Comparison of ENCODE assay signal across 16 cellular contexts in the genomic region with DNA sequence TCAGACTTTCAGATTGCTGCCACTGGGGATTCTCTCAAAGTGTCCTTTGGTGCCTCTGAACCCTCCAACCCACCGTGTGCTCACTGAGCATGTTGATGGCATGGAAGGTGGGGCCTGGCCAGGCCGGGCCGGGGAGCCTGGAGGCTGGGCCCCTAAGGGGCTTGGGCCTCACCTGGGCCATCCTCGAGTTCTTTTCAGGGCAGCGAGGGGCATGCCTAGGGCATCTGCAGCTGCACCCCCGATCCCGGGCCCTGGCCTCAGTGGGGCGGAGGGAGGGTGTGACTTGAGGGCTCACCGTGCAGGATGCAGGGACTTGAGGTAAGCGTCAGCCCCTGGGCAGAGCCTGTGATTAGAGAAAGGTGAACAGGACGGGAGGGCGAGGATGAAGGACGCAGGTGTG. TPM values are rescaled to one million over a fixed set of nuclear protein-coding genes. Genes with fewer than 3 reads are reported as not detected.
DNase-seq lines count a peak whose midpoint lies in the region; ATAC-seq and TF ChIP-seq lines count a peak whose summit lies in the region.
"Had no signal": no experiment of that assay in that cellular context is flagged by ENCODE, and none has a peak within 500 bp of the region (broad histone marks: within the 10 kb centered on the region; RNA-seq: fewer than 3 reads in every experiment).

No MANE protein-coding gene starts in this region.

- no TSS peak for BruUV-seq in Caco-2 (replicated peaks; lab: Mats Ljungman, UMichigan)

- H2BK5ac ChIP-seq in trophoblast cell (ENCODE audit: low read depth, low read length, poor library complexity): peak overlapping the region; percentile 11

- H3K23ac ChIP-seq in trophoblast cell (ENCODE audit: low read length): no peak overlapping the region

- peaks cover 0 to 14% (median 0%) of the 10 kb centered on the region in 11 experiments; a peak in 3 of 22 replicates for H3K36me3 ChIP-seq in BLaER1 treated with 17β-estradiol and CSF1 and Interleukin-3, amounts not matched to agents 10 nM and 100 nM
- H3K36me3 ChIP-seq in Caco-2 (ENCODE audit: control insufficient read depth, insufficient read depth, low read length) (no peaks in the 10 kb centered on the region), esophagus squamous epithelium (no peaks in the 10 kb centered on the region), trophoblast cell (ENCODE audit: control insufficient read depth in 1 of 2, insufficient read depth in 2 of 2, low read length in 2 of 2) (no peaks in the 10 kb centered on the region)

- peaks cover 8 to 26% (median 21%) of the 10 kb centered on the region in 11 experiments; a peak in 20 of 22 replicates for H3K27me3 ChIP-seq in BLaER1 treated with 17β-estradiol and CSF1 and Interleukin-3, amounts not matched to agents 10 nM and 100 nM
- no peaks in the 10 kb centered on the region for H3K27me3 ChIP-seq in Caco-2 (replicated peaks; ENCODE audit: control insufficient read depth, insufficient read depth, low read length)
- H3K27me3 ChIP-seq in esophagus squamous epithelium: no peaks in the 10 kb centered on the region
- H3K27me3 ChIP-seq in trophoblast cell (ENCODE audit: insufficient read depth, low read length): no peaks in the 10 kb centered on the region

- no peak for TF ChIP-seq CTCF in Caco-2 (IDR thresholded peaks at IDR 0.05; ENCODE audit: insufficient read depth in 1 of 2, low read depth in 1 of 2, low read length in 1 of 2, severe bottlenecking in 1 of 2, unreplicated experiment in 1 of 2)
- TF ChIP-seq CTCF in esophagus squamous epithelium (IDR thresholded peaks at IDR 0.05): no peak

- 89% methylated on average over 4 of the region's 13 CpGs; no CpG with 5 or more reads in 1 of the 2 donors for WGBS in esophagus squamous epithelium, 2 donors
- no CpG with 5 or more reads among the region's 13 CpGs for WGBS in trophoblast cell (ENCODE audit: extremely low coverage, insufficient coverage, insufficient read length)

- no peaks in the 10 kb centered on the region for H3K27me3 Mint-ChIP-seq in Caco-2 (ENCODE audit: insufficient read depth, unreplicated experiment)
- H3K27me3 Mint-ChIP-seq: CD8-positive, alpha-beta memory T cell had no signal

- peak overlapping the region in 1 of 10 experiments; percentile 93; a peak in 1 of 20 replicates for H3K4me3 ChIP-seq in BLaER1 treated with 17β-estradiol and CSF1 and Interleukin-3, amounts not matched to agents 10 nM and 100 nM
- H3K4me3 ChIP-seq in Caco-2 (ENCODE audit: low read depth, low read length) (no peak overlapping the region), esophagus squamous epithelium (no peak overlapping the region), trophoblast cell (ENCODE audit: low read depth, low read length) (no peak overlapping the region)
- H3K4me3 ChIP-seq: K562 had no signal

- H4K12ac ChIP-seq in trophoblast cell (ENCODE audit: low read depth, low read length): no peak overlapping the region

- TF ChIP-seq POLR2A in esophagus squamous epithelium (IDR thresholded peaks at IDR 0.05): no peak

- H2AFZ ChIP-seq in trophoblast cell (ENCODE audit: insufficient read depth, low read length, poor library complexity): no peak overlapping the region

- H3K4me3 Mint-ChIP-seq in Caco-2 (ENCODE audit: unreplicated experiment): no peak overlapping the region

- peak overlapping the region; percentile 91 for H4K91ac ChIP-seq in trophoblast cell (ENCODE audit: low read depth, low read length)

- H3K27ac Mint-ChIP-seq in Caco-2 (ENCODE audit: unreplicated experiment): peak overlapping the region; percentile 15

- CTCF ChIA-PET in Caco-2 (lab: Charles Lee): interaction anchor here (1.2 kb wide), 1 partner anchor 10 kb away, joined by 3 read pairs; no protein-coding TSS in a partner anchor

- H4K8ac ChIP-seq in trophoblast cell (ENCODE audit: low read depth, low read length): peak overlapping the region; percentile 23

- POLR2A ChIA-PET in Caco-2 (lab: Charles Lee): no interaction called here

- peak overlapping the region; percentile 24 for H3K18ac ChIP-seq in trophoblast cell (ENCODE audit: low read length)

- H4K20me1 ChIP-seq in BLaER1 treated with 17β-estradiol and CSF1 and Interleukin-3, amounts not matched to agents 10 nM and 100 nM: peaks cover 5 to 20% (median 12%) of the 10 kb centered on the region in 11 experiments; a peak in 20 of 22 replicates

- DNase-seq in Caco-2 (no peak), esophagus squamous epithelium (lab: John Stamatoyannopoulos, UW) (no peak), trophoblast cell (no peak), hepatic stellate cell (ENCODE audit: low spot score) (no peak), left lobe of liver (ENCODE audit: low spot score) (no peak)
- DNase-seq: CD8-positive, alpha-beta memory T cell; DND-41; NCI-H1417; NCI-H187 treated with DMSO at 0.1 percent for 48 hours; NCI-H446; NK-92 treated with Interleukin-12 subunit alpha and Interleukin-12 subunit beta, amount 100 ng/mL, for 24 hours; OCI-M1 had no signal

- H2AK5ac ChIP-seq in trophoblast cell (ENCODE audit: low read length): peak overlapping the region; percentile 42

- H3K4ac ChIP-seq in trophoblast cell (ENCODE audit: low read depth, low read length): peak overlapping the region; percentile 62

- peaks cover 15% of the 10 kb centered on the region for H3K79me2 ChIP-seq in trophoblast cell (ENCODE audit: control insufficient read depth, insufficient read depth, low read length, poor library complexity)

- H3K9me3 ChIP-seq in BLaER1 treated with 17β-estradiol and CSF1 and Interleukin-3, amounts not matched to agents 10 nM and 100 nM (replicated peaks in 1 of 11): no peaks in the 10 kb centered on the region
- H3K9me3 ChIP-seq in Caco-2: no peaks in the 10 kb centered on the region; the same call in 1 of the 2 replicates
- H3K9me3 ChIP-seq in esophagus squamous epithelium: no peaks in the 10 kb centered on the region
- H3K9me3 ChIP-seq in trophoblast cell (ENCODE audit: insufficient read depth, low read depth, low read length): no peaks in the 10 kb centered on the region

- peaks cover 70 to 100% (median 99%) of the 10 kb centered on the region in 10 experiments for H3K4me1 ChIP-seq in BLaER1 treated with 17β-estradiol and CSF1 and Interleukin-3, amounts not matched to agents 10 nM and 100 nM
- H3K4me1 ChIP-seq in Caco-2 (peaks cover 55% of the 10 kb centered on the region), esophagus squamous epithelium (peaks cover 51 to 100% (median 71%) of the 10 kb centered on the region in 3 donors), trophoblast cell (ENCODE audit: control insufficient read depth in 1 of 2, insufficient read depth in 2 of 2, low read length in 2 of 2) (peaks cover 53 to 62% of the 10 kb centered on the region in 2 experiments)

- peak overlapping the region; percentile 86 to 100 (median 99) for H3K4me2 ChIP-seq in BLaER1 treated with 17β-estradiol and CSF1 and Interleukin-3, amounts not matched to agents 10 nM and 100 nM
- no peak overlapping the region for H3K4me2 ChIP-seq in trophoblast cell (ENCODE audit: low read length)

- peak overlapping the region; percentile 35 for H3K14ac ChIP-seq in trophoblast cell (ENCODE audit: low read length)

- intact Hi-C loops in Caco-2 (cut with micrococcal nuclease; ENCODE audit: unreplicated experiment) (no loop called here), esophagus squamous epithelium (cut with DNase I) (no loop called here)

- H2BK12ac ChIP-seq in trophoblast cell (ENCODE audit: low read length): peak overlapping the region; percentile 58

- H3K36me3 Mint-ChIP-seq in Caco-2 (ENCODE audit: insufficient read depth, unreplicated experiment): peaks cover 4% of the 10 kb centered on the region

- H2BK120ac ChIP-seq in trophoblast cell (ENCODE audit: insufficient read depth, low read length, poor library complexity): peak overlapping the region; percentile 50

- no peaks in the 10 kb centered on the region for H3K9me3 Mint-ChIP-seq in Caco-2 (ENCODE audit: unreplicated experiment)
- H3K9me3 Mint-ChIP-seq: CD8-positive, alpha-beta memory T cell had no signal

- H3K27ac ChIP-seq in BLaER1 treated with 17β-estradiol and CSF1 and Interleukin-3, amounts not matched to agents 10 nM and 100 nM: peak overlapping the region in 4 of 11 experiments; percentile 33 to 88 (median 69); a peak in 3 of 22 replicates
- peak overlapping the region; percentile 84 to 93 (median 88) for H3K27ac ChIP-seq in esophagus squamous epithelium
- H3K27ac ChIP-seq in trophoblast cell (ENCODE audit: low read depth, low read length): peak overlapping the region; percentile 12

- peaks cover 51% of the 10 kb centered on the region for H3K79me1 ChIP-seq in trophoblast cell (ENCODE audit: low read length)

- no peak for ATAC-seq in left lobe of liver
- ATAC-seq in HG02973 (IDR thresholded peaks at IDR 0.05; ENCODE audit: unreplicated experiment): no peak
- ATAC-seq: HCT116, K562 had no signal

- H3K9ac ChIP-seq in BLaER1 treated with 17β-estradiol and CSF1 and Interleukin-3, amounts not matched to agents 10 nM and 100 nM: peak overlapping the region in 2 of 11 experiments; percentile 81 to 84; a peak in 4 of 22 replicates
- H3K9ac ChIP-seq in trophoblast cell (ENCODE audit: low read length): no peak overlapping the region

- H3K4me1 Mint-ChIP-seq in Caco-2 (ENCODE audit: low read depth, unreplicated experiment): peaks cover 29% of the 10 kb centered on the region

RNA-seq across cellular contexts. Expression of gene SH3TC1, which starts 1.6 kb away (rescaled TPM):
- total RNA-seq in Caco-2 (2022) (17.2 and 18.6 TPM in 2 replicates), esophagus squamous epithelium (10 to 100 TPM; 24.6 to 31.2 (median 27.1) TPM), left lobe of liver (33.3 TPM)
- 12.8 and 13.1 TPM in 2 replicates for polyA plus RNA-seq in trophoblast cell (2013)

RNA-seq across cellular contexts. Expression of gene ABLIM2, which starts 38.9 kb away (rescaled TPM):
- total RNA-seq in Caco-2 (2022) (0.23 TPM in 1 of 2 replicates, not detected in the other), esophagus squamous epithelium (10 to 100 TPM; 13.5 to 26.7 (median 15.7) TPM), left lobe of liver (3.6 TPM)
- polyA plus RNA-seq in trophoblast cell (2013): 3.0 and 3.2 TPM in 2 replicates
- total RNA-seq: K562 had no signal
- polyA plus RNA-seq: K562 had no signal
